Comparison of ENCODE assay signal across 1 cellular context in genomic region chr11:46593550-46594382, GRCh38.
TF ChIP-seq lines count a peak whose summit lies in the region.

AMBRA1 (minus strand) TSS chr11:46594023; CDS start chr11:46548380, 45,643 bp downstream.

TF ChIP-seq in HCT116, 20 proteins besides CTCF, POLR2A, EP300 and RAD21 (continued from another document):
- peak; percentile 67; the same call in 1 of the 2 replicates for TF ChIP-seq MAX (IDR thresholded peaks at IDR 0.05)
- peak; percentile 72 for TF ChIP-seq SP1 (IDR thresholded peaks at IDR 0.05; ENCODE audit: low read depth)
- TF ChIP-seq FOSL1 (IDR thresholded peaks at IDR 0.05; ENCODE audit: low read depth): no peak
- TF ChIP-seq EZH2phosphoT487 (IDR thresholded peaks at IDR 0.05; ENCODE audit: borderline replicate concordance): no peak
